ENCODE assay signal across 27 cellular contexts in the genomic region with DNA sequence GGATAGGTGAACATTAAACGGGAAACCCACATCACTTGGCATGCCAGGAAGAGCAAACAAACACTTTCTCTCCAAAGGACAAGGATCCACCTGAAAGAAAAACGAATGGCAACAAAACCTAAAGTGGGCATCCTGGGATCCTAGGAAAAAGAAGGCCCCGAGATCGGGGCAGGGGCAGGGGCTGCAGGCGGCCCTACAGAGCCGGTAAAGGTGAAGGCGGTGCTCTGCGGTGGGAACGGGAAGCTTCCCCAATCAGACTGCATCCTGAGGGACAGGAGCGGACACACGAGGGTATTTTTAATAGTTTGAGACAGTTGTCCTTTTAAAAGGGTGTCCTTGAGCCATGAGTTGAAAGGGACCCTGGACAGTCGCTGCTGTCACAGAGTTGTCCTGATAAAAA. TPM values are rescaled to one million over a fixed set of nuclear protein-coding genes. Genes with fewer than 3 reads are reported as not detected.
"Had no signal": no experiment of that assay in that cellular context is flagged by ENCODE, and none has a peak within 500 bp of the region (broad histone marks: within the 10 kb centered on the region; RNA-seq: fewer than 3 reads in every experiment).

No MANE protein-coding gene starts in this region.

- H3K27me3 ChIP-seq: Peyer's patch, SJCRH30 had no signal

- H3K9ac ChIP-seq: SK-N-SH had no signal

- H3K4me1 Mint-ChIP-seq: activated CD4-positive, alpha-beta T cell treated with anti-CD3 and anti-CD28 coated beads for 36 hours; activated naive CD8-positive, alpha-beta T cell treated with anti-CD3 and anti-CD28 coated beads, Interleukin-2, amount 10 ng/mL, durations not matched to agents 7 days and 5 days had no signal

- H3K4me2 ChIP-seq: SK-N-SH had no signal

- ATAC-seq: activated CD4-positive, alpha-beta T cell treated with anti-CD3 and anti-CD28 coated beads for 36 hours; activated CD8-positive, alpha-beta T cell treated with anti-CD3 and anti-CD28 coated beads, Interleukin-2, amount 10 ng/mL, durations not matched to agents 7 days and 5 days had no signal

- H3K4me3 Mint-ChIP-seq: activated CD4-positive, alpha-beta T cell treated with anti-CD3 and anti-CD28 coated beads for 36 hours; activated CD8-positive, alpha-beta T cell treated with anti-CD3 and anti-CD28 coated beads, Interleukin-2, amount 10 ng/mL, durations not matched to agents 7 days and 5 days; activated naive CD8-positive, alpha-beta T cell treated with anti-CD3 and anti-CD28 coated beads, Interleukin-2, amount 10 ng/mL, durations not matched to agents 7 days and 5 days had no signal

- H3K4me1 ChIP-seq: adrenal gland, Peyer's patch, SJCRH30 had no signal

- H3K9me3 ChIP-seq: adrenal gland, SJCRH30 had no signal

- H3K27ac Mint-ChIP-seq: activated CD4-positive, alpha-beta T cell treated with anti-CD3 and anti-CD28 coated beads for 36 hours; activated CD8-positive, alpha-beta T cell treated with anti-CD3 and anti-CD28 coated beads, Interleukin-2, amount 10 ng/mL, durations not matched to agents 7 days and 5 days; activated naive CD8-positive, alpha-beta T cell treated with anti-CD3 and anti-CD28 coated beads, Interleukin-2, amount 10 ng/mL, durations not matched to agents 7 days and 5 days had no signal

- H3K36me3 Mint-ChIP-seq: activated naive CD8-positive, alpha-beta T cell treated with anti-CD3 and anti-CD28 coated beads, Interleukin-2, amount 10 ng/mL, durations not matched to agents 7 days and 5 days had no signal

- H3K27ac ChIP-seq: adrenal gland, Peyer's patch, RWPE1, SJCRH30, VCaP had no signal

- H3K27me3 Mint-ChIP-seq: activated CD4-positive, alpha-beta T cell treated with anti-CD3 and anti-CD28 coated beads for 36 hours had no signal

- DNase-seq: activated CD4-positive, alpha-beta T cell treated with anti-CD3 and anti-CD28 coated beads for 36 hours; activated CD4-positive, alpha-beta T cell treated with anti-CD3 and anti-CD28 coated beads, Interleukin-2, amount 50 U/mL, for 1 hour; activated CD8-positive, alpha-beta memory T cell treated with anti-CD3 and anti-CD28 coated beads, Interleukin-2, amount 50 U/mL, for 48 hours; activated CD8-positive, alpha-beta T cell treated with anti-CD3 and anti-CD28 coated beads, Interleukin-2, amount 10 ng/mL, durations not matched to agents 7 days and 5 days; activated naive CD4-positive, alpha-beta T cell treated with anti-CD3 and anti-CD28 coated beads, Interleukin-2, amount 50 U/mL, for 16 hours; activated naive CD8-positive, alpha-beta T cell treated with anti-CD3 and anti-CD28 coated beads, Interleukin-2, amount 10 ng/mL, durations not matched to agents 7 days and 5 days; activated T-cell treated with anti-CD3 and anti-CD28 coated beads, Interleukin-2, amount 50 U/mL, for 1 hour; adrenal gland; anterior cingulate cortex; cerebellar nuclear complex; Karpas-422; MM.1S; NCI-H1105 treated with DMSO at 0.1 percent for 48 hours; NCI-H146; NCI-H187 treated with DMSO at 0.1 percent for 48 hours; NCI-H2081 treated with DMSO at 0.1 percent for 48 hours; NCI-H446 treated with DMSO at 0.1 percent for 48 hours; NCI-H526 treated with DMSO at 0.1 percent for 48 hours; Peyer's patch; Right ventricle myocardium superior; SJCRH30; SK-N-SH; T-helper 1 cell had no signal

- H3K36me3 ChIP-seq: adrenal gland, Peyer's patch, SJCRH30 had no signal

- H3K4me3 ChIP-seq: adrenal gland, Peyer's patch, SJCRH30 had no signal

RNA-seq across cellular contexts. Expression of a gene that starts 24.9 kb away (rescaled TPM):
- total RNA-seq: activated CD4-positive, alpha-beta T cell treated with anti-CD3 and anti-CD28 coated beads for 36 hours; activated CD8-positive, alpha-beta T cell treated with anti-CD3 and anti-CD28 coated beads, Interleukin-2, amount 10 ng/mL, durations not matched to agents 7 days and 5 days; activated naive CD8-positive, alpha-beta T cell treated with anti-CD3 and anti-CD28 coated beads, Interleukin-2, amount 10 ng/mL, durations not matched to agents 7 days and 5 days; adrenal gland; cardiac septum; Peyer's patch; Right ventricle myocardium superior; T-helper 2 cell treated with Interferon-gamma antibody and Interleukin-4, amounts not matched to agents 100 ng/mL and 5 ng/mL, for 36 hours had no signal
- polyA plus RNA-seq: SK-N-SH had no signal
